16 cellular contexts compared by ENCODE assay signal in the genomic region with DNA sequence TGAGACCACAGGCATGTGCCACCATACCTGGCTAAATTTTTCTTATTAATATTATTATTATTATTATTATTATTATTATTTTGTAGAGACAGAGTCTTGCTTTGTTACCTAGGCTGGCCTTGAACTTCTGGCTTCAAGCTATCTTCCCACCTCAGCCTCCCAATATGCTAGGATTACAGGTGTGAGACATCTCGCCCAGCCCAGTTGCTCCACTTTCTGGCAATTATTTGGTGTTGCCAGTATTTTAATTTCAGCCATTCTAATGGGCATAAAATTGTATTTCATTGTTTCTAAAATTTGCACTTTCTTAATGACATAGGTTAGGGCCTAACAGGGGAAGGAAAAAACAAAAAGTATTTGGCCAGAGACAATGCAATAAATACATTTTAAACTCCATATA.
"Had no signal": no experiment of that assay in that cellular context is flagged by ENCODE, and none has a peak within 500 bp of the region (broad histone marks: within the 10 kb centered on the region; RNA-seq: fewer than 3 reads in every experiment).

No MANE protein-coding gene starts in this region.

- ATAC-seq: Panc1, SK-N-SH treated with all-trans-retinoic acid at 6 μM for 48 hours had no signal

- DNase-seq: NCI-H1048, NCI-H1105, NCI-H1417, NCI-H1436 treated with DMSO at 0.1 percent for 48 hours, NCI-H1694, NCI-H187 treated with DMSO at 0.1 percent for 48 hours, NCI-H2029 treated with DMSO at 0.1 percent for 48 hours, NCI-H2107, NCI-H2227 treated with DMSO at 0.1 percent for 48 hours, NCI-H524, NCI-H69, NCI-H774, SHP77 had no signal

- H3K27ac ChIP-seq: RWPE1 had no signal
